In genomic region chr16:10678655-10679054, GRCh38 we compare ENCODE assay signal across 20 cellular contexts. TPM values are rescaled to one million over a fixed set of nuclear protein-coding genes. Genes with fewer than 3 reads are reported as not detected.
DNase-seq lines count a peak whose midpoint lies in the region; TF ChIP-seq lines count a peak whose summit lies in the region.
"Had no signal": no experiment of that assay in that cellular context is flagged by ENCODE, and none has a peak within 500 bp of the region (broad histone marks: within the 10 kb centered on the region; RNA-seq: fewer than 3 reads in every experiment).

No MANE protein-coding gene starts in this region.

- H3K36me3 ChIP-seq in neural cell (ENCODE audit: insufficient read depth, low read length): no peaks in the 10 kb centered on the region
- H3K36me3 ChIP-seq: prostate gland had no signal

- peak overlapping the region; percentile 20 for H3K27ac ChIP-seq in neural cell (ENCODE audit: low read length)
- H3K27ac ChIP-seq: prostate gland, testis had no signal

- no peaks in the 10 kb centered on the region for H3K79me2 ChIP-seq in neural cell (replicated peaks; ENCODE audit: insufficient read depth, low read length)

- H3F3A ChIP-seq in neural cell (ENCODE audit: insufficient read depth, low read length, poor library complexity, severe bottlenecking): no peaks in the 10 kb centered on the region

- H3K4me2 ChIP-seq in neural cell (ENCODE audit: low read length): no peak overlapping the region

- no peaks in the 10 kb centered on the region for H3K9me2 ChIP-seq in neural cell (ENCODE audit: insufficient read depth, low read length)

- peak; percentile 47 for DNase-seq in DMS153 treated with DMSO at 0.1 percent for 48 hours (lab: John Stamatoyannopoulos, UW; ENCODE audit: unreplicated experiment)
- DNase-seq in NCI-H1436 (lab: John Stamatoyannopoulos, UW): peak; percentile 91
- peak; percentile 94 for DNase-seq in NCI-H82 treated with DMSO at 0.1 percent for 48 hours (lab: John Stamatoyannopoulos, UW; ENCODE audit: unreplicated experiment)
- DNase-seq in NCI-H128 (lab: John Stamatoyannopoulos, UW; ENCODE audit: unreplicated experiment): no peak
- DNase-seq in SIG-M5 treated with dmso at 0.1 percent for 504 hours (lab: John Stamatoyannopoulos, UW; ENCODE audit: unreplicated experiment): no peak
- DNase-seq in stimulated activated CD4-positive, alpha-beta T cell treated with anti-CD3 and anti-CD28 coated beads, Interleukin-12 subunit alpha, Interleukin-12 subunit beta, amount 100 ng/mL, for 4 hours: no peak
- DNase-seq in T-helper 1 cell: no peak
- DNase-seq: activated CD4-positive, CD25-positive, alpha-beta regulatory T cell; activated CD8-positive, alpha-beta T cell treated with anti-CD3 and anti-CD28 coated beads for 36 hours; activated T-cell treated with anti-CD3 and anti-CD28 coated beads, Interleukin-2, amount 50 U/mL, for 4 hours; islet precursor cell; naive thymus-derived CD8-positive, alpha-beta T cell; NCI-H446; SHP77 treated with DMSO at 0.1 percent for 48 hours; small intestine; T-helper 2 cell; testis had no signal

- peak overlapping the region; percentile 23 for H2AFZ ChIP-seq in neural cell (ENCODE audit: low read depth, low read length)

- no peak for TF ChIP-seq CTCF in neural cell (IDR thresholded peaks at IDR 0.05; ENCODE audit: poor library complexity, severe bottlenecking)

- no peaks in the 10 kb centered on the region for H3K9me3 ChIP-seq in neural cell (ENCODE audit: low read length)
- H3K9me3 ChIP-seq: prostate gland, testis had no signal

- H3K27me3 ChIP-seq in neural cell (ENCODE audit: insufficient read depth, low read depth, low read length): no peaks in the 10 kb centered on the region
- H3K27me3 ChIP-seq: testis had no signal

- TF ChIP-seq RAD21 in neural cell (conservative IDR thresholded peaks at IDR 0.05): no peak

- no peak overlapping the region for H3K4me3 ChIP-seq in neural cell (ENCODE audit: low read length)
- H3K4me3 ChIP-seq: prostate gland, testis had no signal

- no peak for TF ChIP-seq EP300 in neural cell (conservative IDR thresholded peaks at IDR 0.05; ENCODE audit: poor library complexity, severe bottlenecking)

- H3K9ac ChIP-seq in neural cell (ENCODE audit: low read length): peak overlapping the region; percentile 16

- H4K20me1 ChIP-seq in neural cell (ENCODE audit: insufficient read depth): no peaks in the 10 kb centered on the region

TF ChIP-seq in neural cell, 6 proteins besides CTCF, POLR2A, EP300 and RAD21:
- TF ChIP-seq EZH2 (IDR thresholded peaks at IDR 0.05; ENCODE audit: borderline replicate concordance, insufficient read depth, low read length, poor library complexity, severe bottlenecking) (no peak), TAF1 (IDR thresholded peaks at IDR 0.05; ENCODE audit: low read depth) (no peak), SMC3 (conservative IDR thresholded peaks at IDR 0.05; ENCODE audit: poor library complexity) (no peak), MXI1 (conservative IDR thresholded peaks at IDR 0.05; ENCODE audit: poor library complexity, severe bottlenecking) (no peak), POLR2AphosphoS5 (IDR thresholded peaks at IDR 0.05) (no peak), REST (IDR thresholded peaks at IDR 0.05; ENCODE audit: borderline replicate concordance) (no peak)
TF ChIP-seq in neural cell: peak in this region for 0.

RNA-seq across cellular contexts. Expression of gene TEKT5, which starts 16.1 kb away (rescaled TPM):
- not detected in 2 replicates for polyA plus RNA-seq in neural cell
- polyA minus RNA-seq in neural cell: 0.73 TPM in 1 of 2 replicates, not detected in the other
- polyA plus RNA-seq: IgD-negative memory B cell; naive thymus-derived CD8-positive, alpha-beta T cell had no signal

Comparison
In these comparisons a context has a peak if more than half of its experiments do, and no peak if none do; other contexts are left out.
1. DNase-seq: peak in DMS153 treated with DMSO at 0.1 percent for 48 hours (single experiment), NCI-H1436 (single experiment) and NCI-H82 treated with DMSO at 0.1 percent for 48 hours (single experiment); none in NCI-H128 (single experiment), SIG-M5 treated with dmso at 0.1 percent for 504 hours (single experiment), stimulated activated CD4-positive, alpha-beta T cell treated with anti-CD3 and anti-CD28 coated beads, Interleukin-12 subunit alpha, Interleukin-12 subunit beta, amount 100 ng/mL, for 4 hours (single experiment) and T-helper 1 cell (0 of 5).